ENCODE assay signal across 1 cellular context in genomic region chr19:16252459-16253205, GRCh38.
TF ChIP-seq lines count a peak whose summit lies in the region.

No MANE protein-coding gene starts in this region.

TF ChIP-seq in GM12878, 131 proteins besides CTCF, POLR2A, EP300 and RAD21 (continues in another document):
- TF ChIP-seq PKNOX1 (IDR thresholded peaks at IDR 0.05) (peak; percentile 8; the same call in 1 of the 2 replicates), TCF3 (IDR thresholded peaks at IDR 0.05; ENCODE audit: borderline replicate concordance, insufficient read depth, low read depth, low read length) (peak; percentile 77; the same call in 1 of the 2 replicates), RBBP5 (conservative IDR thresholded peaks at IDR 0.05) (no peak), SKIL (IDR thresholded peaks at IDR 0.05; ENCODE audit: low read depth, poor library complexity, severe bottlenecking) (no peak), SMAD1 (IDR thresholded peaks at IDR 0.05; ENCODE audit: low read depth, partially characterized antibody) (no peak), STAT1 (conservative IDR thresholded peaks at IDR 0.05) (no peak), MAX (IDR thresholded peaks at IDR 0.05; ENCODE audit: low read depth, low read length) (peak; percentile 46; the same call in 1 of the 2 replicates), BACH1 (IDR thresholded peaks at IDR 0.05; ENCODE audit: borderline replicate concordance) (no peak; the same call in 1 of the 2 replicates), MEF2B (IDR thresholded peaks at IDR 0.05; ENCODE audit: partially characterized antibody, poor library complexity, severe bottlenecking) (peak; percentile 42), NFYA (IDR thresholded peaks at IDR 0.05; ENCODE audit: borderline replicate concordance, low read depth, low read length) (no peak), KDM1A (IDR thresholded peaks at IDR 0.05; ENCODE audit: borderline replicate concordance) (no peak), BHLHE40 (IDR thresholded peaks at IDR 0.05; ENCODE audit: borderline replicate concordance in 1 of 2, low read depth in 2 of 2, low read length in 1 of 2) (peak; percentile 85 to 90; a peak in 3 of 4 replicates), NBN (IDR thresholded peaks at IDR 0.05) (peak; percentile 75), EED (IDR thresholded peaks at IDR 0.05; ENCODE audit: low read depth) (no peak), PAX5 (IDR thresholded peaks at IDR 0.05; ENCODE audit: borderline replicate concordance, low read depth, low read length) (peak; percentile 80; the same call in 1 of the 2 replicates), ZNF592 (IDR thresholded peaks at IDR 0.05) (no peak), IKZF1 (conservative IDR thresholded peaks at IDR 0.05) (0 out of 2 replicates have a peak, but pooled peaks have one; percentile 22), MYC (IDR thresholded peaks at IDR 0.05; ENCODE audit: insufficient read depth, insufficient read length, insufficient replicate concordance, low read length, severe bottlenecking) (no peak), PBX3 (IDR thresholded peaks at IDR 0.05; ENCODE audit: insufficient replicate concordance, low read depth, low read length) (no peak), RUNX3 (IDR thresholded peaks at IDR 0.05; ENCODE audit: low read length) (peak; percentile 61), MTA2 (IDR thresholded peaks at IDR 0.05; ENCODE audit: low read depth) (peak; percentile 49; the same call in 1 of the 2 replicates), HDGF (IDR thresholded peaks at IDR 0.05) (peak; percentile 91), FOXK2 (IDR thresholded peaks at IDR 0.05) (no peak), ZBTB11 (CRISPR knock-in tag; IDR thresholded peaks at IDR 0.05) (no peak), CREM (IDR thresholded peaks at IDR 0.05; ENCODE audit: low read depth) (no peak), IRF4 (IDR thresholded peaks at IDR 0.05; ENCODE audit: low read depth, low read length) (peak; percentile 53; the same call in 1 of the 2 replicates), BCLAF1 (IDR thresholded peaks at IDR 0.05) (no peak), SPI1 (IDR thresholded peaks at IDR 0.05; ENCODE audit: borderline replicate concordance, insufficient read depth, low read depth, low read length) (peak; percentile 92), MXI1 (IDR thresholded peaks at IDR 0.05; ENCODE audit: low read depth, low read length) (no peak), BCL11A (IDR thresholded peaks at IDR 0.05; ENCODE audit: low read depth, low read length) (peak; percentile 60), POU2F2 (IDR thresholded peaks at IDR 0.05; ENCODE audit: borderline replicate concordance, low read depth, low read length) (no peak), RCOR1 (conservative IDR thresholded peaks at IDR 0.05; ENCODE audit: low read depth, low read length) (no peak), TCF12 (IDR thresholded peaks at IDR 0.05; ENCODE audit: low read depth, low read length) (peak; percentile 76; the same call in 1 of the 2 replicates), MLLT1 (IDR thresholded peaks at IDR 0.05) (0 out of 2 replicates have a peak, but pooled peaks have one; percentile 14), ZNF687 (IDR thresholded peaks at IDR 0.05) (peak; percentile 50; the same call in 1 of the 2 replicates), DPF2 (IDR thresholded peaks at IDR 0.05) (peak; percentile 52; the same call in 1 of the 2 replicates), LARP7 (IDR thresholded peaks at IDR 0.05) (no peak), IKZF2 (IDR thresholded peaks at IDR 0.05) (peak; percentile 28 to 59; a peak in 3 of 4 replicates), NR2F1 (conservative IDR thresholded peaks at IDR 0.05) (peak; percentile 93)
